Comparison of ENCODE assay signal across 1 cellular context in the genomic region with DNA sequence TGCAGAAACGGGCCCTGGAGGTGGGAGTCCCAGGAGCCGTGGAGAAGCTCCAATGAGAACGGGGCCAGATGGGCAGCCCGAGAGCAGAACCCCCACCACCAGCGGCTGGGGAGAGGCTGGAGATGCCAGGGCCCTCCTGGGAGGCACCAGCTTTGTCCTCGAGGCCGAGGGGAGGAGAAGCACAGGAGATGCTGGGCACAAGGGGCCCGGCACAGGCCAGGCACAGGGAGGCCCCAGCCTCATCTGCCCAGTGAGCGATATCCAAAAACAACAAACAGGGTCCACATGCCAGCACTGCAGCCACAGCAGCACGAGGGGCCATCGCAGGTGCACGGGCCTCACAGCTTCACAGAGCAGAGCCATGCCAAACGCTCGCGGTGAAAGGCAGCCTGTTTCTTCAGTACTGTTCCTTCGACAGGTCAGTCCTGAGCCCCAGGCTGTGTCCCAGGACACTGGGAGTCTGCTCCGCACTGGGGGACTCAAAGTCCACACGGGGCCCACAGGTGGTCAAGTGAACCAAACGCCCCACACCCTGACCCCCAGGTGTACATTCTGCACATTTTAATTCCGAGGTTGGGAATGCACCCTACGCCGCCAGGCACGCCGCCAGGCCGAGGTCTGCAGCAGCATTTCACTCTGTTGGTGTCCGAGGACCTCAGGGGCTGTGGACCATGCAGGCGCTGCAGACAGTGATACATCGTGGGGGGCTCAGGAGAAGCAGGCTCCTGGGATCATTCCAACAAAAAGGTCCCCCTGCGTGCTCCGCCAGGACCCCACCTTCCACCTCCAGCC.
TF ChIP-seq lines count a peak whose summit lies in the region.

No MANE protein-coding gene starts in this region.

TF ChIP-seq in GM23338, 12 proteins besides CTCF, POLR2A, EP300 and RAD21 (continued from another document):
- TF ChIP-seq, protein P1, sequence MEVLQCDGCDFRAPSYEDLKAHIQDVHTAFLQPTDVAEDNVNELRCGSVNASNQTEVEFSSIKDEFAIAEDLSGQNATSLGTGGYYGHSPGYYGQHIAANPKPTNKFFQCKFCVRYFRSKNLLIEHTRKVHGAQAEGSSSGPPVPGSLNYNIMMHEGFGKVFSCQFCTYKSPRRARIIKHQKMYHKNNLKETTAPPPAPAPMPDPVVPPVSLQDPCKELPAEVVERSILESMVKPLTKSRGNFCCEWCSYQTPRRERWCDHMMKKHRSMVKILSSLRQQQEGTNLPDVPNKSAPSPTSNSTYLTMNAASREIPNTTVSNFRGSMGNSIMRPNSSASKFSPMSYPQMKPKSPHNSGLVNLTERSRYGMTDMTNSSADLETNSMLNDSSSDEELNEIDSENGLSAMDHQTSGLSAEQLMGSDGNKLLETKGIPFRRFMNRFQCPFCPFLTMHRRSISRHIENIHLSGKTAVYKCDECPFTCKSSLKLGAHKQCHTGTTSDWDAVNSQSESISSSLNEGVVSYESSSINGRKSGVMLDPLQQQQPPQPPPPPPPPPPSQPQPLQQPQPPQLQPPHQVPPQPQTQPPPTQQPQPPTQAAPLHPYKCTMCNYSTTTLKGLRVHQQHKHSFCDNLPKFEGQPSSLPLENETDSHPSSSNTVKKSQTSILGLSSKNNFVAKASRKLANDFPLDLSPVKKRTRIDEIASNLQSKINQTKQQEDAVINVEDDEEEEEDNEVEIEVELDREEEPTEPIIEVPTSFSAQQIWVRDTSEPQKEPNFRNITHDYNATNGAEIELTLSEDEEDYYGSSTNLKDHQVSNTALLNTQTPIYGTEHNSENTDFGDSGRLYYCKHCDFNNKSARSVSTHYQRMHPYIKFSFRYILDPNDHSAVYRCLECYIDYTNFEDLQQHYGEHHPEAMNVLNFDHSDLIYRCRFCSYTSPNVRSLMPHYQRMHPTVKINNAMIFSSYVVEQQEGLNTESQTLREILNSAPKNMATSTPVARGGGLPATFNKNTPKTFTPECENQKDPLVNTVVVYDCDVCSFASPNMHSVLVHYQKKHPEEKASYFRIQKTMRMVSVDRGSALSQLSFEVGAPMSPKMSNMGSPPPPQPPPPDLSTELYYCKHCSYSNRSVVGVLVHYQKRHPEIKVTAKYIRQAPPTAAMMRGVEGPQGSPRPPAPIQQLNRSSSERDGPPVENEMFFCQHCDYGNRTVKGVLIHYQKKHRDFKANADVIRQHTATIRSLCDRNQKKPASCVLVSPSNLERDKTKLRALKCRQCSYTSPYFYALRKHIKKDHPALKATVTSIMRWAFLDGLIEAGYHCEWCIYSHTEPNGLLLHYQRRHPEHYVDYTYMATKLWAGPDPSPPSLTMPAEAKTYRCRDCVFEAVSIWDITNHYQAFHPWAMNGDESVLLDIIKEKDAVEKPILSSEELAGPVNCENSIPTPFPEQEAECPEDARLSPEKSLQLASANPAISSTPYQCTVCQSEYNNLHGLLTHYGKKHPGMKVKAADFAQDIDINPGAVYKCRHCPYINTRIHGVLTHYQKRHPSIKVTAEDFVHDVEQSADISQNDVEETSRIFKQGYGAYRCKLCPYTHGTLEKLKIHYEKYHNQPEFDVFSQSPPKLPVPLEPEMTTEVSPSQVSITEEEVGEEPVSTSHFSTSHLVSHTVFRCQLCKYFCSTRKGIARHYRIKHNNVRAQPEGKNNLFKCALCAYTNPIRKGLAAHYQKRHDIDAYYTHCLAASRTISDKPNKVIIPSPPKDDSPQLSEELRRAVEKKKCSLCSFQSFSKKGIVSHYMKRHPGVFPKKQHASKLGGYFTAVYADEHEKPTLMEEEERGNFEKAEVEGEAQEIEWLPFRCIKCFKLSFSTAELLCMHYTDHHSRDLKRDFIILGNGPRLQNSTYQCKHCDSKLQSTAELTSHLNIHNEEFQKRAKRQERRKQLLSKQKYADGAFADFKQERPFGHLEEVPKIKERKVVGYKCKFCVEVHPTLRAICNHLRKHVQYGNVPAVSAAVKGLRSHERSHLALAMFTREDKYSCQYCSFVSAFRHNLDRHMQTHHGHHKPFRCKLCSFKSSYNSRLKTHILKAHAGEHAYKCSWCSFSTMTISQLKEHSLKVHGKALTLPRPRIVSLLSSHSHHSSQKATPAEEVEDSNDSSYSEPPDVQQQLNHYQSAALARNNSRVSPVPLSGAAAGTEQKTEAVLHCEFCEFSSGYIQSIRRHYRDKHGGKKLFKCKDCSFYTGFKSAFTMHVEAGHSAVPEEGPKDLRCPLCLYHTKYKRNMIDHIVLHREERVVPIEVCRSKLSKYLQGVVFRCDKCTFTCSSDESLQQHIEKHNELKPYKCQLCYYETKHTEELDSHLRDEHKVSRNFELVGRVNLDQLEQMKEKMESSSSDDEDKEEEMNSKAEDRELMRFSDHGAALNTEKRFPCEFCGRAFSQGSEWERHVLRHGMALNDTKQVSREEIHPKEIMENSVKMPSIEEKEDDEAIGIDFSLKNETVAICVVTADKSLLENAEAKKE (CRISPR knock-in tag; IDR thresholded peaks at IDR 0.05), result no peak
- no peak for TF ChIP-seq STAT1 (IDR thresholded peaks at IDR 0.05; ENCODE audit: unreplicated experiment)
- TF ChIP-seq JUNB (IDR thresholded peaks at IDR 0.05; ENCODE audit: unreplicated experiment), result no peak
- TF ChIP-seq ZNF114 (CRISPR knock-in tag; IDR thresholded peaks at IDR 0.05), result no peak
